ENCODE assay signal across 22 cellular contexts in genomic region chr3:188330138-188330537, GRCh38.
A peak's percentile ranks its signal among the peaks of the same experiment; 100 is the strongest.
DNase-seq lines count a peak whose midpoint lies in the region; ATAC-seq lines count a peak whose summit lies in the region.
"Had no signal": no experiment of that assay in that cellular context is flagged by ENCODE, and none has a peak within 500 bp of the region (broad histone marks: within the 10 kb centered on the region; RNA-seq: fewer than 3 reads in every experiment).

No MANE protein-coding gene starts in this region.

- H3K27me3 Mint-ChIP-seq in activated naive CD4-positive, alpha-beta T cell treated with anti-CD3 and anti-CD28 coated beads, Interleukin-2, amount 10 ng/mL, durations not matched to agents 7 days and 5 days, result no peaks in the 10 kb centered on the region
- no peaks in the 10 kb centered on the region for H3K27me3 Mint-ChIP-seq in effector memory CD8-positive, alpha-beta T cell
- H3K27me3 Mint-ChIP-seq in stimulated activated memory B cell treated with anti-CD40 and anti-IgM and Interleukin-4, amounts not matched to agents 10 μg/mL and 1 μg/mL and 100 μg/mL, for 72 hours, result no peaks in the 10 kb centered on the region

- H3K4me3 Mint-ChIP-seq in activated naive CD4-positive, alpha-beta T cell treated with anti-CD3 and anti-CD28 coated beads, Interleukin-2, amount 10 ng/mL, durations not matched to agents 7 days and 5 days, result peak overlapping the region; percentile 7
- H3K4me3 Mint-ChIP-seq in effector memory CD8-positive, alpha-beta T cell, result peak overlapping the region in 1 of 2 donors; percentile 32
- H3K4me3 Mint-ChIP-seq in stimulated activated memory B cell treated with anti-CD40 and anti-IgM and Interleukin-4, amounts not matched to agents 10 μg/mL and 1 μg/mL and 100 μg/mL, for 72 hours, result no peak overlapping the region

- no peak for DNase-seq in activated naive CD4-positive, alpha-beta T cell treated with anti-CD3 and anti-CD28 coated beads, Interleukin-2, amount 10 ng/mL, durations not matched to agents 7 days and 5 days
- DNase-seq in activated naive CD4-positive, alpha-beta T cell treated with anti-CD3 and anti-CD28 coated beads, Interleukin-2, amount 50 U/mL, for 16 hours, result no peak
- DNase-seq in OCI-M1 (lab: John Stamatoyannopoulos, UW) (peak; percentile 21), NCI-H2227 (lab: John Stamatoyannopoulos, UW; ENCODE audit: unreplicated experiment) (no peak), GF-D8 (lab: John Stamatoyannopoulos, UW) (no peak), cerebellar cortex (ENCODE audit: low spot score) (no peak)
- no peak for DNase-seq in effector memory CD8-positive, alpha-beta T cell
- DNase-seq: activated CD4-positive, alpha-beta T cell treated with anti-CD3 and anti-CD28 coated beads for 1 hour; amygdala; caudate nucleus; DMS79; effector CD4-positive, alpha-beta T cell; glutamatergic neuron; left lung; NCI-H1694; NCI-H774; T1000; testis had no signal

- no peak for ATAC-seq in effector memory CD8-positive, alpha-beta T cell (replicated peaks)
- no peak for ATAC-seq in stimulated activated memory B cell treated with anti-CD40 and anti-IgM and Interleukin-4, amounts not matched to agents 10 μg/mL and 1 μg/mL and 100 μg/mL, for 72 hours
- ATAC-seq: esophagus mucosa, HepG2, left lung, Panc1 had no signal

- peaks cover 2% of the 10 kb centered on the region for H3K9me3 Mint-ChIP-seq in activated naive CD4-positive, alpha-beta T cell treated with anti-CD3 and anti-CD28 coated beads, Interleukin-2, amount 10 ng/mL, durations not matched to agents 7 days and 5 days
- no peaks in the 10 kb centered on the region for H3K9me3 Mint-ChIP-seq in effector memory CD8-positive, alpha-beta T cell
- H3K9me3 Mint-ChIP-seq in stimulated activated memory B cell treated with anti-CD40 and anti-IgM and Interleukin-4, amounts not matched to agents 10 μg/mL and 1 μg/mL and 100 μg/mL, for 72 hours, result no peaks in the 10 kb centered on the region

- CTCF ChIA-PET in activated naive CD4-positive, alpha-beta T cell treated with anti-CD3 and anti-CD28 coated beads, Interleukin-2, amount 10 ng/mL, durations not matched to agents 7 days and 5 days (lab: Charles Lee), result no interaction called here

- peaks cover 36% of the 10 kb centered on the region for H3K4me1 Mint-ChIP-seq in activated naive CD4-positive, alpha-beta T cell treated with anti-CD3 and anti-CD28 coated beads, Interleukin-2, amount 10 ng/mL, durations not matched to agents 7 days and 5 days
- H3K4me1 Mint-ChIP-seq in effector memory CD8-positive, alpha-beta T cell (ENCODE audit: low read depth in 2 of 2), result peaks cover 11 to 28% of the 10 kb centered on the region in 2 donors
- H3K4me1 Mint-ChIP-seq in stimulated activated memory B cell treated with anti-CD40 and anti-IgM and Interleukin-4, amounts not matched to agents 10 μg/mL and 1 μg/mL and 100 μg/mL, for 72 hours, result peaks cover 26% of the 10 kb centered on the region

- peaks cover 37% of the 10 kb centered on the region for H3K36me3 Mint-ChIP-seq in activated naive CD4-positive, alpha-beta T cell treated with anti-CD3 and anti-CD28 coated beads, Interleukin-2, amount 10 ng/mL, durations not matched to agents 7 days and 5 days
- H3K36me3 Mint-ChIP-seq in effector memory CD8-positive, alpha-beta T cell (ENCODE audit: insufficient read depth), result no peaks in the 10 kb centered on the region
- H3K36me3 Mint-ChIP-seq in stimulated activated memory B cell treated with anti-CD40 and anti-IgM and Interleukin-4, amounts not matched to agents 10 μg/mL and 1 μg/mL and 100 μg/mL, for 72 hours, result peaks cover 9% of the 10 kb centered on the region

- H3K27ac Mint-ChIP-seq in activated naive CD4-positive, alpha-beta T cell treated with anti-CD3 and anti-CD28 coated beads, Interleukin-2, amount 10 ng/mL, durations not matched to agents 7 days and 5 days, result peak overlapping the region; percentile 64
- H3K27ac Mint-ChIP-seq in effector memory CD8-positive, alpha-beta T cell, result peak overlapping the region; percentile 14 to 31
- peak overlapping the region; percentile 7 for H3K27ac Mint-ChIP-seq in stimulated activated memory B cell treated with anti-CD40 and anti-IgM and Interleukin-4, amounts not matched to agents 10 μg/mL and 1 μg/mL and 100 μg/mL, for 72 hours

Comparison
In these comparisons a context has a peak if more than half of its experiments do, and no peak if none do; other contexts are left out.
1. H3K27ac Mint-ChIP-seq: peak in every context shown above with its lines; median percentile 64 in activated naive CD4-positive, alpha-beta T cell treated with anti-CD3 and anti-CD28 coated beads, Interleukin-2, amount 10 ng/mL, durations not matched to agents 7 days and 5 days; 22 in effector memory CD8-positive, alpha-beta T cell; 7 in stimulated activated memory B cell treated with anti-CD40 and anti-IgM and Interleukin-4, amounts not matched to agents 10 μg/mL and 1 μg/mL and 100 μg/mL, for 72 hours.